In the genomic region with DNA sequence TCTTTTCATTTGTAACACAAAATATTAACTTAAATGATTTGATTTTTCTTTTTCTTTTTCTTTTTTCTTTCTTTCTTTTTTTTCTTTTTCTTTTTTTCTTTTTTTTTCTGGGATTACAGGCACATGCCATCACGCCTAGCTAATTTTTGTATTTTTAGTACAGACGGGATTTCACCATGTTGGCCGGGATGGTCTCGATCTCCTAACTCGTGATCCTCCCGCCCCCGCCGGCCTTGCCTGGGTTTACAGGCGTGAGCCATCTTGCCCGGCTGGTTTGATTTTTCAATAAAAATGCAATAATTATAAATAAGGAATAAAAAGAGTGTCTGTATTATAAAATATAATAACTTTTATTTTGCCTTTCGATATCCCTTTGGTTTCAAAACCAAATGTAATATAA, we compare ENCODE assay signal across 1 cellular context.
A peak's percentile ranks its signal among the peaks of the same experiment; 100 is the strongest.
TF ChIP-seq lines count a peak whose summit lies in the region.

No MANE protein-coding gene starts in this region.

TF ChIP-seq in K562, 482 proteins besides CTCF, POLR2A, EP300 and RAD21 (continued from another document):
- TF ChIP-seq, protein P1, sequence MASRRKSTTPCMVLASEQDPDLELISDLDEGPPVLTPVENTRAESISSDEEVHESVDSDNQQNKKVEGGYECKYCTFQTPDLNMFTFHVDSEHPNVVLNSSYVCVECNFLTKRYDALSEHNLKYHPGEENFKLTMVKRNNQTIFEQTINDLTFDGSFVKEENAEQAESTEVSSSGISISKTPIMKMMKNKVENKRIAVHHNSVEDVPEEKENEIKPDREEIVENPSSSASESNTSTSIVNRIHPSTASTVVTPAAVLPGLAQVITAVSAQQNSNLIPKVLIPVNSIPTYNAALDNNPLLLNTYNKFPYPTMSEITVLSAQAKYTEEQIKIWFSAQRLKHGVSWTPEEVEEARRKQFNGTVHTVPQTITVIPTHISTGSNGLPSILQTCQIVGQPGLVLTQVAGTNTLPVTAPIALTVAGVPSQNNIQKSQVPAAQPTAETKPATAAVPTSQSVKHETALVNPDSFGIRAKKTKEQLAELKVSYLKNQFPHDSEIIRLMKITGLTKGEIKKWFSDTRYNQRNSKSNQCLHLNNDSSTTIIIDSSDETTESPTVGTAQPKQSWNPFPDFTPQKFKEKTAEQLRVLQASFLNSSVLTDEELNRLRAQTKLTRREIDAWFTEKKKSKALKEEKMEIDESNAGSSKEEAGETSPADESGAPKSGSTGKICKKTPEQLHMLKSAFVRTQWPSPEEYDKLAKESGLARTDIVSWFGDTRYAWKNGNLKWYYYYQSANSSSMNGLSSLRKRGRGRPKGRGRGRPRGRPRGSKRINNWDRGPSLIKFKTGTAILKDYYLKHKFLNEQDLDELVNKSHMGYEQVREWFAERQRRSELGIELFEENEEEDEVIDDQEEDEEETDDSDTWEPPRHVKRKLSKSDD (conservative IDR thresholded peaks at IDR 0.05; ENCODE audit: low read length) = no peak
- peak; percentile 85; the same call in 1 of the 2 replicates for TF ChIP-seq CC2D1A (IDR thresholded peaks at IDR 0.05)
- TF ChIP-seq HNRNPL (IDR thresholded peaks at IDR 0.05; ENCODE audit: low read depth, low read length) = no peak
- TF ChIP-seq, protein P2, sequence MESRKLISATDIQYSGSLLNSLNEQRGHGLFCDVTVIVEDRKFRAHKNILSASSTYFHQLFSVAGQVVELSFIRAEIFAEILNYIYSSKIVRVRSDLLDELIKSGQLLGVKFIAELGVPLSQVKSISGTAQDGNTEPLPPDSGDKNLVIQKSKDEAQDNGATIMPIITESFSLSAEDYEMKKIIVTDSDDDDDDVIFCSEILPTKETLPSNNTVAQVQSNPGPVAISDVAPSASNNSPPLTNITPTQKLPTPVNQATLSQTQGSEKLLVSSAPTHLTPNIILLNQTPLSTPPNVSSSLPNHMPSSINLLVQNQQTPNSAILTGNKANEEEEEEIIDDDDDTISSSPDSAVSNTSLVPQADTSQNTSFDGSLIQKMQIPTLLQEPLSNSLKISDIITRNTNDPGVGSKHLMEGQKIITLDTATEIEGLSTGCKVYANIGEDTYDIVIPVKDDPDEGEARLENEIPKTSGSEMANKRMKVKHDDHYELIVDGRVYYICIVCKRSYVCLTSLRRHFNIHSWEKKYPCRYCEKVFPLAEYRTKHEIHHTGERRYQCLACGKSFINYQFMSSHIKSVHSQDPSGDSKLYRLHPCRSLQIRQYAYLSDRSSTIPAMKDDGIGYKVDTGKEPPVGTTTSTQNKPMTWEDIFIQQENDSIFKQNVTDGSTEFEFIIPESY (CRISPR knock-in tag; IDR thresholded peaks at IDR 0.05) = 0 out of 2 replicates have a peak, but pooled peaks have one; percentile 33
- peak in 1 of 2 experiments; percentile 25; a peak in 1 of 3 replicates for TF ChIP-seq CBX3 (IDR thresholded peaks at IDR 0.05; ENCODE audit: borderline replicate concordance in 1 of 2, low read length in 2 of 2)
- TF ChIP-seq FOXM1 (IDR thresholded peaks at IDR 0.05; ENCODE audit: low read depth) = peak; percentile 28; the same call in 1 of the 2 replicates
- TF ChIP-seq FOXM1 (CRISPR knock-in tag; IDR thresholded peaks at IDR 0.05; ENCODE audit: low read depth) = no peak
TF ChIP-seq in K562: peak in this region for 5.
